23 cellular contexts compared by ENCODE assay signal in the genomic region with DNA sequence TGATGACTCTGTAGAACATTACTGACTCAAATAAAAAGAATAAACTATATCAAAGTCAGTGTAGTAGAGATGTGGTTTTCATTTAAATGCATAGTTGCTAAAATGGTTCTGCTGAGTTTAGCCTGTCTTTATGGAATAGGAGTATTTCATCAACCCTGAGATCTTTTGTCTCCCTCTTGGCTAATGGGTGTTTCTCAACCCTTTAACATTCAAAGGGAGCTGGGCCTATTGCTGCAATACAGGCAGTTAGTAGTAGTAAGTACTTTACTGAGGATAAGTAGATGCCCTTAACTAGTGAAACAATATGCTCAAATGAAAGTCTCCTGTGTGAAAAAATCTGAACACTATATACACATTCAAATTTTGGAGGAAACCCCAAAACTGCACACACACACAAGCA.
DNase-seq lines count a peak whose midpoint lies in the region; ATAC-seq lines count a peak whose summit lies in the region.
"Had no signal": no experiment of that assay in that cellular context is flagged by ENCODE, and none has a peak within 500 bp of the region (broad histone marks: within the 10 kb centered on the region; RNA-seq: fewer than 3 reads in every experiment).

No MANE protein-coding gene starts in this region.

- peaks cover 6% of the 10 kb centered on the region; the same call in 1 of the 2 replicates for H3K4me1 ChIP-seq in GM23248 (ENCODE audit: insufficient read depth)
- peaks cover 29% of the 10 kb centered on the region for H3K4me1 ChIP-seq in adipocyte (ENCODE audit: control insufficient read depth, insufficient read depth, low read length)
- H3K4me1 ChIP-seq: A549, adrenal gland, prostate gland, transverse colon had no signal

- no peak overlapping the region for H3K4me2 ChIP-seq in GM23248 (ENCODE audit: unreplicated experiment)
- H3K4me2 ChIP-seq: A549 had no signal

- H2AFZ ChIP-seq in GM23248, result no peak overlapping the region

- no peaks in the 10 kb centered on the region for H3K9me2 ChIP-seq in GM23248 (ENCODE audit: insufficient read depth)

- H3K27me3 ChIP-seq in GM23248 (replicated peaks; ENCODE audit: insufficient read depth) (no peaks in the 10 kb centered on the region), adipocyte (replicated peaks; ENCODE audit: control insufficient read depth, insufficient read depth, low read length) (no peaks in the 10 kb centered on the region)
- H3K27me3 ChIP-seq: adrenal gland, transverse colon had no signal

- ATAC-seq in HG02571 (IDR thresholded peaks at IDR 0.05; ENCODE audit: unreplicated experiment), result no peak
- no peak for ATAC-seq in GM21447 (IDR thresholded peaks at IDR 0.05; ENCODE audit: unreplicated experiment)
- ATAC-seq in GM18868 (IDR thresholded peaks at IDR 0.05; ENCODE audit: unreplicated experiment), result no peak
- ATAC-seq in HG02852 (IDR thresholded peaks at IDR 0.05; ENCODE audit: unreplicated experiment), result no peak
- ATAC-seq: A549; activated CD8-positive, alpha-beta T cell treated with anti-CD3 and anti-CD28 coated beads for 36 hours had no signal

- H3K4me3 ChIP-seq in GM23248 (no peak overlapping the region), adipocyte (ENCODE audit: low read length) (no peak overlapping the region)
- H3K4me3 ChIP-seq: A549, adrenal gland, prostate gland, transverse colon had no signal

- in situ Hi-C loops in GM23248 (cut with MboI), result no loop called here

- H3K27ac ChIP-seq in GM23248, result no peak overlapping the region
- H3K27ac ChIP-seq: A549, adrenal gland, prostate gland, transverse colon had no signal

- DNase-seq in GM23248 (peak; percentile 16), NOMO-1 treated with dmso at 0.1 percent for 144 hours (lab: John Stamatoyannopoulos, UW; ENCODE audit: unreplicated experiment) (peak; percentile 45), adipocyte (ENCODE audit: low read depth) (peak; percentile 7), fibroblast of peridontal ligament (ENCODE audit: extremely low read depth) (peak; percentile 27)
- DNase-seq: activated CD4-positive, alpha-beta T cell treated with anti-CD3 and anti-CD28 coated beads for 1 hour; activated CD8-positive, alpha-beta memory T cell treated with anti-CD3 and anti-CD28 coated beads, Interleukin-2, amount 50 U/mL, for 48 hours; activated CD8-positive, alpha-beta T cell treated with anti-CD3 and anti-CD28 coated beads for 36 hours; activated naive CD4-positive, alpha-beta T cell treated with anti-CD3 and anti-CD28 coated beads for 36 hours; adrenal gland; CD4-positive, alpha-beta memory T cell; kidney glomerular epithelial cell; NCI-H2029; NCI-H524 treated with DMSO at 0.1 percent for 48 hours; NK-92 treated with Interleukin-12 subunit alpha and Interleukin-12 subunit beta, amount 100 ng/mL, for 24 hours; stimulated activated CD4-positive, alpha-beta T cell treated with anti-CD3 and anti-CD28 coated beads, Interleukin-4, amount 100 ng/mL, for 1 hour; T-helper 1 cell; transverse colon had no signal

- H3K9me3 ChIP-seq in GM23248 (ENCODE audit: low read depth) (no peaks in the 10 kb centered on the region), adipocyte (ENCODE audit: control insufficient read depth, low read length) (no peaks in the 10 kb centered on the region)
- H3K9me3 ChIP-seq: A549, adrenal gland, prostate gland, transverse colon had no signal

- no peaks in the 10 kb centered on the region for H3K36me3 ChIP-seq in GM23248 (ENCODE audit: low read depth)
- H3K36me3 ChIP-seq in adipocyte (ENCODE audit: control insufficient read depth, insufficient read depth, low read length, severe bottlenecking), result no peaks in the 10 kb centered on the region
- H3K36me3 ChIP-seq: adrenal gland, prostate gland, transverse colon had no signal

- no peak overlapping the region for H3K9ac ChIP-seq in GM23248
- H3K9ac ChIP-seq in adipocyte (ENCODE audit: low read length), result no peak overlapping the region

- no peaks in the 10 kb centered on the region for H3K79me2 ChIP-seq in GM23248 (ENCODE audit: insufficient read depth)

- H3F3A ChIP-seq in GM23248 (ENCODE audit: insufficient read depth), result peaks cover 4% of the 10 kb centered on the region; the same call in 1 of the 2 replicates

- H4K20me1 ChIP-seq in GM23248 (ENCODE audit: insufficient read depth), result no peaks in the 10 kb centered on the region
